Comparison of ENCODE assay signal across 10 cellular contexts in genomic region chr2:3001595-3002184, GRCh38.
DNase-seq lines count a peak whose midpoint lies in the region; FAIRE-seq and TF ChIP-seq lines count a peak whose summit lies in the region.
"Had no signal": no experiment of that assay in that cellular context is flagged by ENCODE, and none has a peak within 500 bp of the region (broad histone marks: within the 10 kb centered on the region; RNA-seq: fewer than 3 reads in every experiment).

No MANE protein-coding gene starts in this region.

- 22 to 26% (median 24%) methylated on average over 13 of the region's 13 CpGs for WGBS in ovary, 3 donors
- WGBS in stomach, 5 donors, result 40 to 46% (median 44%) methylated on average over 13 of the region's 13 CpGs

- H3K27me3 Mint-ChIP-seq in activated naive CD4-positive, alpha-beta T cell treated with anti-CD3 and anti-CD28 coated beads, Interleukin-2, amount 10 ng/mL, durations not matched to agents 7 days and 5 days, result peaks cover 6% of the 10 kb centered on the region

- TF ChIP-seq POLR2A in GM12892 (IDR thresholded peaks at IDR 0.05; ENCODE audit: low read depth, low read length) (no peak), ovary (IDR thresholded peaks at IDR 0.05) (no peak), stomach (IDR thresholded peaks at IDR 0.05) (no peak)

- H3K4me1 Mint-ChIP-seq in activated naive CD4-positive, alpha-beta T cell treated with anti-CD3 and anti-CD28 coated beads, Interleukin-2, amount 10 ng/mL, durations not matched to agents 7 days and 5 days, result no peaks in the 10 kb centered on the region

- H3K27me3 ChIP-seq in dorsolateral prefrontal cortex (peaks cover 0 to 5% (median 0%) of the 10 kb centered on the region in 45 donors), ovary (no peaks in the 10 kb centered on the region), stomach (peaks cover 0 to 10% (median 0%) of the 10 kb centered on the region in 3 donors)

- no peak for DNase-seq in GM12892 (ENCODE audit: insufficient read length)
- no peak for DNase-seq in dorsolateral prefrontal cortex
- peak; percentile 42 for DNase-seq in pons (ENCODE audit: low spot score)
- no peak for DNase-seq in ovary
- DNase-seq in stomach, result no peak
- no peak for DNase-seq in activated naive CD4-positive, alpha-beta T cell treated with anti-CD3 and anti-CD28 coated beads, Interleukin-2, amount 10 ng/mL, durations not matched to agents 7 days and 5 days
- no peak for DNase-seq in effector CD8-positive, alpha-beta T cell (lab: John Stamatoyannopoulos, UW)
- DNase-seq: dermis blood vessel endothelial cell had no signal

- H3K27ac ChIP-seq in dorsolateral prefrontal cortex (no peak overlapping the region), ovary (no peak overlapping the region), stomach (no peak overlapping the region)

- H3K4me1 ChIP-seq in ovary (ENCODE audit: insufficient read depth) (no peaks in the 10 kb centered on the region), stomach (no peaks in the 10 kb centered on the region)

- H3K4me3 Mint-ChIP-seq in activated naive CD4-positive, alpha-beta T cell treated with anti-CD3 and anti-CD28 coated beads, Interleukin-2, amount 10 ng/mL, durations not matched to agents 7 days and 5 days, result no peak overlapping the region
- H3K4me3 Mint-ChIP-seq: T-helper 1 cell treated with Interleukin-12 subunit alpha and Interleukin-12 subunit beta and Interleukin-4 antibody, amounts not matched to agents 30 μg/mL and 1 μg/mL, for 36 hours had no signal

- H3K36me3 ChIP-seq in ovary, result no peaks in the 10 kb centered on the region
- H3K36me3 ChIP-seq in stomach, result no peaks in the 10 kb centered on the region

- TF ChIP-seq CTCF in dorsolateral prefrontal cortex (IDR thresholded peaks at IDR 0.05 in 54 of 56, conservative IDR thresholded peaks at IDR 0.05 in 2 of 56; ENCODE audit: low read depth in 1 of 56, partially characterized antibody in 56 of 56) (peak in 47 of 56 donors; percentile 8 to 67 (median 37)), ovary (IDR thresholded peaks at IDR 0.05) (no peak), stomach (IDR thresholded peaks at IDR 0.05) (no peak)

- H3K36me3 Mint-ChIP-seq in activated naive CD4-positive, alpha-beta T cell treated with anti-CD3 and anti-CD28 coated beads, Interleukin-2, amount 10 ng/mL, durations not matched to agents 7 days and 5 days, result no peaks in the 10 kb centered on the region

- H3K9me3 Mint-ChIP-seq in activated naive CD4-positive, alpha-beta T cell treated with anti-CD3 and anti-CD28 coated beads, Interleukin-2, amount 10 ng/mL, durations not matched to agents 7 days and 5 days, result no peaks in the 10 kb centered on the region
- H3K9me3 Mint-ChIP-seq: T-helper 1 cell treated with Interleukin-12 subunit alpha and Interleukin-12 subunit beta and Interleukin-4 antibody, amounts not matched to agents 30 μg/mL and 1 μg/mL, for 36 hours had no signal

- CTCF ChIA-PET in activated naive CD4-positive, alpha-beta T cell treated with anti-CD3 and anti-CD28 coated beads, Interleukin-2, amount 10 ng/mL, durations not matched to agents 7 days and 5 days (lab: Charles Lee), result no interaction called here

- H3K27ac Mint-ChIP-seq in activated naive CD4-positive, alpha-beta T cell treated with anti-CD3 and anti-CD28 coated beads, Interleukin-2, amount 10 ng/mL, durations not matched to agents 7 days and 5 days, result no peak overlapping the region
- H3K27ac Mint-ChIP-seq: T-helper 1 cell treated with Interleukin-12 subunit alpha and Interleukin-12 subunit beta and Interleukin-4 antibody, amounts not matched to agents 30 μg/mL and 1 μg/mL, for 36 hours had no signal

- no peaks in the 10 kb centered on the region for H3K9me3 ChIP-seq in ovary
- H3K9me3 ChIP-seq in stomach, result no peaks in the 10 kb centered on the region

- no peak overlapping the region for H3K4me3 ChIP-seq in dorsolateral prefrontal cortex
- no peak overlapping the region for H3K4me3 ChIP-seq in ovary
- no peak overlapping the region for H3K4me3 ChIP-seq in stomach

- peak; percentile 38; the same call in 1 of the 2 replicates for TF ChIP-seq RAD21 in Ishikawa (IDR thresholded peaks at IDR 0.05; ENCODE audit: low read depth)

- peak; percentile 36 for FAIRE-seq in GM12892 (lab: Jason Lieb, UNC)

- TF ChIP-seq EP300 in Ishikawa (IDR thresholded peaks at IDR 0.05; ENCODE audit: borderline replicate concordance), result no peak
- no peak for TF ChIP-seq EP300 in ovary (IDR thresholded peaks at IDR 0.05)
- TF ChIP-seq EP300 in stomach (IDR thresholded peaks at IDR 0.05), result no peak

- intact Hi-C loops in dorsolateral prefrontal cortex (cut with DNase I), result loop anchor here in 1 of 2 donors (2.0 kb wide), 1 partner anchor 301 kb away; no protein-coding TSS in a partner anchor
- intact Hi-C loops in ovary (cut with DNase I), result no loop called here
- intact Hi-C loops in stomach (cut with DNase I; ENCODE audit: low total_unique reads), result no loop called here

TF ChIP-seq in Ishikawa, 13 proteins besides CTCF, POLR2A, EP300 and RAD21:
- TF ChIP-seq REST (IDR thresholded peaks at IDR 0.05; ENCODE audit: low read depth) (no peak), USF1 (IDR thresholded peaks at IDR 0.05) (no peak), CEBPB (IDR thresholded peaks at IDR 0.05) (no peak), MAX (IDR thresholded peaks at IDR 0.05) (no peak), TAF1 (IDR thresholded peaks at IDR 0.05; ENCODE audit: low read depth) (no peak), ZBTB7A (IDR thresholded peaks at IDR 0.05; ENCODE audit: low read depth) (no peak), TCF12 (IDR thresholded peaks at IDR 0.05; ENCODE audit: low read depth) (no peak), NFIC (IDR thresholded peaks at IDR 0.05) (no peak), FOXM1 (IDR thresholded peaks at IDR 0.05; ENCODE audit: borderline replicate concordance, low read depth) (no peak), CREB1 (IDR thresholded peaks at IDR 0.05; ENCODE audit: low read depth) (no peak), YY1 (IDR thresholded peaks at IDR 0.05; ENCODE audit: low read depth) (no peak), EGR1 (IDR thresholded peaks at IDR 0.05) (no peak), TEAD4 (IDR thresholded peaks at IDR 0.05) (no peak)

Comparison
In these comparisons a context has a peak if more than half of its experiments do, and no peak if none do; other contexts are left out.
1. CTCF ChIP-seq: peak in dorsolateral prefrontal cortex (47 of 56); none in ovary (0 of 3) and stomach (0 of 7).